32 cellular contexts compared by ENCODE assay signal in the genomic region with DNA sequence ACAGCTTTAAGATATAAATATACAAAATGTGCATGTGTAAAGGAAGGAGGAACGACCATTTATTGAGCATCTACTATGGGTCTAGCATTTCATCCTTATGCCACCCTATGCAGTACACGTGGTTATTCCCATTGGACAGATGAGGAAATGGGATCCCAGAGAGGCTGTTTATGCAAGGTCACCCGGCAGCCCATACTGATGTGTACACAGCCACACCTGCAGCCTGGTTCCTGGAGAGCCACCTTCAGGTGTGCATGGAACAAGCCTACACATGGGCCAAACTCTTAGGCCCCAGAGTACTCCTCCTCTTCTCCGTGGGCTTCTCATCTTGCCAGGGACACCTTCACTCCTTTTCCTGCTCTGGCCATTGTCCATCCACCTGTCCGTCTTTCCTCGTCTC.
"Had no signal": no experiment of that assay in that cellular context is flagged by ENCODE, and none has a peak within 500 bp of the region (broad histone marks: within the 10 kb centered on the region; RNA-seq: fewer than 3 reads in every experiment).

No MANE protein-coding gene starts in this region.

- H3K4me1 ChIP-seq: ascending aorta, breast epithelium, SJCRH30 had no signal

- ATAC-seq: activated CD8-positive, alpha-beta memory T cell treated with anti-CD3 and anti-CD28 coated beads, Interleukin-2, amount 10 ng/mL, durations not matched to agents 7 days and 5 days had no signal

- H3K4me3 Mint-ChIP-seq: activated CD4-positive, alpha-beta memory T cell treated with anti-CD3 and anti-CD28 coated beads, Interleukin-2, amount 10 ng/mL, durations not matched to agents 7 days and 5 days; activated CD8-positive, alpha-beta memory T cell treated with anti-CD3 and anti-CD28 coated beads, Interleukin-2, amount 10 ng/mL, durations not matched to agents 7 days and 5 days; activated naive CD8-positive, alpha-beta T cell treated with anti-CD3 and anti-CD28 coated beads for 36 hours had no signal

- H3K36me3 ChIP-seq: ascending aorta, breast epithelium, MG63, SJCRH30, WERI-Rb-1 had no signal

- H3K4me3 ChIP-seq: ascending aorta, breast epithelium, MG63, SJCRH30, SK-N-MC had no signal

- H3K9me3 ChIP-seq: ascending aorta, breast epithelium, MG63 had no signal

- H3K9me3 Mint-ChIP-seq: activated CD4-positive, alpha-beta memory T cell treated with anti-CD3 and anti-CD28 coated beads, Interleukin-2, amount 10 ng/mL, durations not matched to agents 7 days and 5 days; activated naive CD8-positive, alpha-beta T cell treated with anti-CD3 and anti-CD28 coated beads for 36 hours had no signal

- H3K36me3 Mint-ChIP-seq: activated CD8-positive, alpha-beta memory T cell treated with anti-CD3 and anti-CD28 coated beads, Interleukin-2, amount 10 ng/mL, durations not matched to agents 7 days and 5 days; activated naive CD8-positive, alpha-beta T cell treated with anti-CD3 and anti-CD28 coated beads for 36 hours had no signal

- DNase-seq: activated CD4-positive, alpha-beta memory T cell treated with anti-CD3 and anti-CD28 coated beads, Interleukin-2, amount 10 ng/mL, durations not matched to agents 7 days and 5 days; activated CD4-positive, alpha-beta T cell treated with anti-CD3 and anti-CD28 coated beads for 1 hour; activated CD4-positive, alpha-beta T cell treated with anti-CD3 and anti-CD28 coated beads for 48 hours; activated CD4-positive, CD25-positive, alpha-beta regulatory T cell; activated CD8-positive, alpha-beta memory T cell treated with anti-CD3 and anti-CD28 coated beads for 24 hours; activated CD8-positive, alpha-beta memory T cell treated with anti-CD3 and anti-CD28 coated beads, Interleukin-2, amount 10 ng/mL, durations not matched to agents 7 days and 5 days; activated CD8-positive, alpha-beta memory T cell treated with anti-CD3 and anti-CD28 coated beads, Interleukin-2, amount 50 U/mL, for 48 hours; activated effector memory CD4-positive, alpha-beta T cell treated with Interleukin-2 at 50 U/mL for 16 hours; activated naive CD4-positive, alpha-beta T cell treated with anti-CD3 and anti-CD28 coated beads, Interleukin-2, amount 50 U/mL, for 16 hours; activated naive CD8-positive, alpha-beta T cell treated with anti-CD3 and anti-CD28 coated beads for 36 hours; activated T-cell treated with anti-CD3 and anti-CD28 coated beads, Interleukin-2, amount 50 U/mL, for 48 hours; amygdala; caudate nucleus; cerebellar nuclear complex; Kasumi-1; KG1; MG63; NCI-H1048; NCI-H1436 treated with DMSO at 0.1 percent for 48 hours; NCI-H1694 treated with DMSO at 0.1 percent for 48 hours; NCI-H2081; NCI-H226; NCI-H446 treated with DMSO at 0.1 percent for 48 hours; NCI-H524; NCI-H69; SHP77; SJCRH30; T1000; WERI-Rb-1 had no signal

- H3K27me3 Mint-ChIP-seq: activated CD8-positive, alpha-beta memory T cell treated with anti-CD3 and anti-CD28 coated beads, Interleukin-2, amount 10 ng/mL, durations not matched to agents 7 days and 5 days had no signal

- H3K4me1 Mint-ChIP-seq: activated CD4-positive, alpha-beta memory T cell treated with anti-CD3 and anti-CD28 coated beads, Interleukin-2, amount 10 ng/mL, durations not matched to agents 7 days and 5 days; activated CD8-positive, alpha-beta memory T cell treated with anti-CD3 and anti-CD28 coated beads, Interleukin-2, amount 10 ng/mL, durations not matched to agents 7 days and 5 days; activated naive CD8-positive, alpha-beta T cell treated with anti-CD3 and anti-CD28 coated beads for 36 hours had no signal

- H3K27ac Mint-ChIP-seq: activated CD4-positive, alpha-beta memory T cell treated with anti-CD3 and anti-CD28 coated beads, Interleukin-2, amount 10 ng/mL, durations not matched to agents 7 days and 5 days; activated CD8-positive, alpha-beta memory T cell treated with anti-CD3 and anti-CD28 coated beads, Interleukin-2, amount 10 ng/mL, durations not matched to agents 7 days and 5 days; activated naive CD8-positive, alpha-beta T cell treated with anti-CD3 and anti-CD28 coated beads for 36 hours had no signal
